ENCODE assay signal across 8 cellular contexts in the genomic region with DNA sequence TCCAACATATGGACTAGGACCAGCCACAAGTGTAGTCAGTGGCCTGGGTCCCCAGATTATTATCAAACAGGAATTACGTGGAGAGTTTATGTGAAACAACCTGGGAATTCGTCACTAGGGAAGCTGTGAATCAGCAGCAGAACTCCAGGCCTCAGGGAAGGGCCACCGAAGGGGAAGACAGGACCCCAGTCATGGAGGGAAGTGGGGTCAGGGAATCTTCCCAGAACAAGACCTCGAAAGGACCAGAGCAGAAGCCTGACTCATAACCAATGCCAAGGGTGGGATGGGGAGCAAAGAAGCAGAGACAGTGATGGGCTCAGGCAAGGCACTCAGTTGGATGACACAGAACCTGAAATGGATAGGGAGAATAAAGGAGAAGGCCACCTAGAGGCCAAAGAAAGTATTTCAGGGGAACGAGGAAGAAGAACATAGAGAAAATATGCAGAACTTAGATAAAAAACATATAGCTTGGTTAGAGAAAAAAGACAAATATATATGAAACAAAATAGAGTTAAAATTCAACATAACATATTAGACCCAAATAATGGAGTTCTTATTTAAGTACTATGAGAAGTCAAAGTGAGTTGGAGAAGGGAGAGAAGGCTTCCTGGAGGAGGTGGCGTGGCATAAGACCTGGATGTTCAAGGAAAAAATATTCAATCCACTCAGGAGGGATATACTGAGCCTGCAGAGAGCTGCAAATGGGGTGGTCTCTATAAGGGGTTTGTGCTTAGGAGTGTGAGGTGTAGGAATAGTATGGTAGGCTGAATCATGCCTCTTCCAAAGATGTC.
A peak's percentile ranks its signal among the peaks of the same experiment; 100 is the strongest.
DNase-seq lines count a peak whose midpoint lies in the region; ATAC-seq, FAIRE-seq and TF ChIP-seq lines count a peak whose summit lies in the region.

No MANE protein-coding gene starts in this region.

- H3K9ac ChIP-seq in SU-DHL-6 (ENCODE audit: low read length): no peak overlapping the region
- no peak overlapping the region for H3K9ac ChIP-seq in kidney (ENCODE audit: low read length in 2 of 2)

- H4K20me1 ChIP-seq in SU-DHL-6 (ENCODE audit: low read depth, low read length): no peaks in the 10 kb centered on the region

- H3K9me2 ChIP-seq in SU-DHL-6 (replicated peaks; ENCODE audit: insufficient read depth, low read length): no peaks in the 10 kb centered on the region

- H3K27me3 ChIP-seq in H7 (ENCODE audit: control insufficient read depth, insufficient read depth, low read length): no peaks in the 10 kb centered on the region
- no peaks in the 10 kb centered on the region for H3K27me3 ChIP-seq in SU-DHL-6 (ENCODE audit: low read length)
- H3K27me3 ChIP-seq in esophagus muscularis mucosa: no peaks in the 10 kb centered on the region

- H3K9me3 ChIP-seq in SU-DHL-6 (ENCODE audit: insufficient read depth, low read length) (no peaks in the 10 kb centered on the region), kidney (ENCODE audit: control insufficient read depth in 1 of 2, low read length in 2 of 2) (no peaks in the 10 kb centered on the region), esophagus muscularis mucosa (no peaks in the 10 kb centered on the region)

- DNase-seq in DMS53 treated with DMSO at 0.1 percent for 48 hours (lab: John Stamatoyannopoulos, UW; ENCODE audit: unreplicated experiment) (peak; percentile 16), H7 (peak; percentile 35), kidney (no peak), esophagus muscularis mucosa (ENCODE audit: extremely low spot score) (no peak), C1 segment of cervical spinal cord (lab: John Stamatoyannopoulos, UW) (no peak), left cardiac atrium (no peak)

- TF ChIP-seq POLR2A in esophagus muscularis mucosa (IDR thresholded peaks at IDR 0.05; ENCODE audit: low read depth): no peak

- no peak overlapping the region for H3K27ac ChIP-seq in SU-DHL-6 (ENCODE audit: low read depth, low read length)
- no peak overlapping the region for H3K27ac ChIP-seq in kidney (ENCODE audit: low read depth in 2 of 2, low read length in 2 of 2)
- no peak overlapping the region for H3K27ac ChIP-seq in esophagus muscularis mucosa (replicated peaks in 1 of 4)

- no peak overlapping the region for H3K4me3 ChIP-seq in H7 (ENCODE audit: insufficient read depth, low read depth, low read length)
- no peak overlapping the region for H3K4me3 ChIP-seq in SU-DHL-6 (ENCODE audit: insufficient read depth, low read length, poor library complexity, severe bottlenecking)
- H3K4me3 ChIP-seq in kidney (ENCODE audit: low read length in 2 of 2): no peak overlapping the region
- H3K4me3 ChIP-seq in esophagus muscularis mucosa: no peak overlapping the region

- H3K36me3 ChIP-seq in H7 (replicated peaks; ENCODE audit: control insufficient read depth, insufficient read depth, low read length) (no peaks in the 10 kb centered on the region), SU-DHL-6 (ENCODE audit: low read length) (no peaks in the 10 kb centered on the region), kidney (ENCODE audit: control insufficient read depth in 1 of 2, insufficient read depth in 2 of 2, low read length in 2 of 2) (no peaks in the 10 kb centered on the region), esophagus muscularis mucosa (no peaks in the 10 kb centered on the region)

- H2AFZ ChIP-seq in SU-DHL-6 (ENCODE audit: low read depth, low read length, severe bottlenecking): no peak overlapping the region

- ATAC-seq in HG03139 (IDR thresholded peaks at IDR 0.05; ENCODE audit: unreplicated experiment) (no peak), left cardiac atrium (no peak)

- 90% methylated on average over 6 of the region's 6 CpGs for WGBS in esophagus muscularis mucosa

- TF ChIP-seq CTCF in SU-DHL-6 (IDR thresholded peaks at IDR 0.05; ENCODE audit: insufficient read depth, low read length, poor library complexity, severe bottlenecking) (peak; percentile 31), kidney (IDR thresholded peaks at IDR 0.05; ENCODE audit: borderline replicate concordance, extremely low read depth, insufficient read depth) (peak; percentile 33), esophagus muscularis mucosa (IDR thresholded peaks at IDR 0.05) (peak in 1 of 3 experiments; percentile 30)

- H3F3A ChIP-seq in SU-DHL-6 (ENCODE audit: insufficient read depth): no peaks in the 10 kb centered on the region

- H3K4me2 ChIP-seq in SU-DHL-6 (ENCODE audit: low read depth, low read length, poor library complexity, severe bottlenecking): no peak overlapping the region

- H3K4me1 ChIP-seq in kidney (ENCODE audit: control insufficient read depth in 1 of 2, insufficient read depth in 1 of 2, low read depth in 1 of 2, low read length in 2 of 2): no peaks in the 10 kb centered on the region
- no peaks in the 10 kb centered on the region for H3K4me1 ChIP-seq in esophagus muscularis mucosa

- intact Hi-C loops in kidney (cut with DNase I) (no loop called here), esophagus muscularis mucosa (cut with DNase I) (no loop called here), left cardiac atrium (cut with DNase I) (no loop called here)

- H3K79me2 ChIP-seq in SU-DHL-6 (ENCODE audit: insufficient read depth, low read length): no peaks in the 10 kb centered on the region

- TF ChIP-seq EP300 in esophagus muscularis mucosa (IDR thresholded peaks at IDR 0.05): no peak

- no peak for FAIRE-seq in kidney (lab: Jason Lieb, UNC)

Comparison
In these comparisons a context has a peak if more than half of its experiments do, and no peak if none do; other contexts are left out.
1. DNase-seq: peak in DMS53 treated with DMSO at 0.1 percent for 48 hours (single experiment) and H7 (single experiment); none in kidney (single experiment), esophagus muscularis mucosa (single experiment), C1 segment of cervical spinal cord (0 of 14) and left cardiac atrium (single experiment).